8 cellular contexts compared by ENCODE assay signal in genomic region chr14:51860164-51860835, GRCh38. TPM values are rescaled to one million over a fixed set of nuclear protein-coding genes. Genes with fewer than 3 reads are reported as not detected.
A peak's percentile ranks its signal among the peaks of the same experiment; 100 is the strongest.
DNase-seq lines count a peak whose midpoint lies in the region; ATAC-seq and TF ChIP-seq lines count a peak whose summit lies in the region.

Gene GNG2 (plus strand): TSS chr14:51860612. CDS start chr14:51950679, 90,067 bp downstream.

- peak within 1 kb of the TSS; percentile 49 for H3K4me3 ChIP-seq in MG63
- H3K4me3 ChIP-seq in SK-N-MC, result peak within 1 kb of the TSS; percentile 93
- peak within 1 kb of the TSS; percentile 47 for H3K4me3 ChIP-seq in suprapubic skin

- H3K4me3 Mint-ChIP-seq in activated naive CD4-positive, alpha-beta T cell treated with anti-CD3 and anti-CD28 coated beads, Interleukin-2, amount 10 ng/mL, durations not matched to agents 7 days and 5 days, result peak within 1 kb of the TSS; percentile 83

- H3K27ac ChIP-seq in SK-N-MC, result no peak within 1 kb of the TSS
- peak within 1 kb of the TSS; percentile 67 for H3K27ac ChIP-seq in suprapubic skin

- TF ChIP-seq EP300 in suprapubic skin (IDR thresholded peaks at IDR 0.05), result no peak

- H3K27me3 Mint-ChIP-seq in activated naive CD4-positive, alpha-beta T cell treated with anti-CD3 and anti-CD28 coated beads, Interleukin-2, amount 10 ng/mL, durations not matched to agents 7 days and 5 days, result no peaks in the 10 kb centered on the region

- H3K9me3 ChIP-seq in MG63, result no peaks in the 10 kb centered on the region
- H3K9me3 ChIP-seq in SK-N-MC (ENCODE audit: low read depth, low read length), result no peaks in the 10 kb centered on the region
- no peaks in the 10 kb centered on the region for H3K9me3 ChIP-seq in suprapubic skin

- ATAC-seq in omental fat pad (ENCODE audit: low FRiP score), result peak; percentile 97

- no peaks in the 10 kb centered on the region for H3K36me3 ChIP-seq in MG63
- H3K36me3 ChIP-seq in SK-N-MC (ENCODE audit: insufficient read depth, low read length), result no peaks in the 10 kb centered on the region
- H3K36me3 ChIP-seq in suprapubic skin, result no peaks in the 10 kb centered on the region

- no peaks in the 10 kb centered on the region for H3K27me3 ChIP-seq in MG63
- no peaks in the 10 kb centered on the region for H3K27me3 ChIP-seq in suprapubic skin

- H3K9me3 Mint-ChIP-seq in activated naive CD4-positive, alpha-beta T cell treated with anti-CD3 and anti-CD28 coated beads, Interleukin-2, amount 10 ng/mL, durations not matched to agents 7 days and 5 days, result peaks cover 10% of the 10 kb centered on the region

- TF ChIP-seq POLR2A in suprapubic skin (IDR thresholded peaks at IDR 0.05), result peak in 1 of 2 donors; percentile 70

- DNase-seq in EL (peak; percentile 80), H4 (ENCODE audit: low spot score) (peak; percentile 67), MG63 (peak; percentile 68), SK-N-MC (ENCODE audit: low read depth, low spot score) (peak; percentile 12), glomerular endothelial cell (ENCODE audit: extremely low read depth, low read depth, low spot score) (no peak), omental fat pad (ENCODE audit: low spot score) (peak; percentile 42), suprapubic skin (ENCODE audit: low spot score in 2 of 2) (peak; percentile 85 to 92)
- DNase-seq in activated naive CD4-positive, alpha-beta T cell treated with anti-CD3 and anti-CD28 coated beads, Interleukin-2, amount 10 ng/mL, durations not matched to agents 7 days and 5 days, result peak; percentile 91

- 6% methylated on average over 22 of the region's 22 CpGs for WGBS in suprapubic skin

- H3K4me1 Mint-ChIP-seq in activated naive CD4-positive, alpha-beta T cell treated with anti-CD3 and anti-CD28 coated beads, Interleukin-2, amount 10 ng/mL, durations not matched to agents 7 days and 5 days, result peaks cover 57% of the 10 kb centered on the region

- peak within 1 kb of the TSS; percentile 93 for H3K27ac Mint-ChIP-seq in activated naive CD4-positive, alpha-beta T cell treated with anti-CD3 and anti-CD28 coated beads, Interleukin-2, amount 10 ng/mL, durations not matched to agents 7 days and 5 days

- H3K4me1 ChIP-seq in suprapubic skin, result peaks cover 25% of the 10 kb centered on the region

- peak within 1 kb of the TSS; percentile 72 for H3K9ac ChIP-seq in SK-N-MC (ENCODE audit: insufficient read length)

- peaks cover 42% of the 10 kb centered on the region for H3K36me3 Mint-ChIP-seq in activated naive CD4-positive, alpha-beta T cell treated with anti-CD3 and anti-CD28 coated beads, Interleukin-2, amount 10 ng/mL, durations not matched to agents 7 days and 5 days

- TF ChIP-seq CTCF in omental fat pad (IDR thresholded peaks at IDR 0.05) (no peak), suprapubic skin (IDR thresholded peaks at IDR 0.05) (no peak)

- CTCF ChIA-PET in activated naive CD4-positive, alpha-beta T cell treated with anti-CD3 and anti-CD28 coated beads, Interleukin-2, amount 10 ng/mL, durations not matched to agents 7 days and 5 days (lab: Charles Lee), result interaction anchor here (0.5 to 3.9 kb wide), 6 partner anchors 14 to 461 kb away, joined by 3 to 17 read pairs (median 4); no protein-coding TSS in a partner anchor

RNA-seq across cellular contexts. Expression of gene GNG2, which starts in this region (rescaled TPM):
- 22.1 and 32.3 TPM in 2 replicates for total RNA-seq in H4 (2014; rRNA removed; shearing (Covaris generic))
- 5.4 and 6.9 TPM in 2 replicates for total RNA-seq in MG63 (2014; rRNA removed; shearing (Covaris generic); ENCODE audit: low replicate concordance)
- total RNA-seq in glomerular endothelial cell (29.8 and 40.8 TPM in 2 replicates), omental fat pad (10 to 100 TPM; 40.7 to 85.6 (median 54.0) TPM), suprapubic skin (1 to 10 TPM; 3.6 to 8.1 (median 7.2) TPM)
